ENCODE assay signal across 8 cellular contexts in genomic region chr21:15066231-15066577, GRCh38. TPM values are rescaled to one million over a fixed set of nuclear protein-coding genes. Genes with fewer than 3 reads are reported as not detected.
DNase-seq lines count a peak whose midpoint lies in the region; ATAC-seq and TF ChIP-seq lines count a peak whose summit lies in the region.

No MANE protein-coding gene starts in this region.

- TF ChIP-seq CTCF in H9 (conservative IDR thresholded peaks at IDR 0.05) = no peak
- TF ChIP-seq CTCF in fibroblast of villous mesenchyme (IDR thresholded peaks at IDR 0.05; ENCODE audit: insufficient read depth, low read depth, low read length) = no peak

- H3K14ac ChIP-seq in H9 (ENCODE audit: insufficient read depth, low read length) = no peak overlapping the region

- H3K27ac Mint-ChIP-seq in H9 (no peak overlapping the region), T-cell (peak overlapping the region; percentile 93 to 97)

- no peak overlapping the region for H3K4ac ChIP-seq in H9 (ENCODE audit: low read depth, low read length)

- no CpG with 5 or more reads among the region's 6 CpGs for WGBS in H9 (ENCODE audit: extremely low coverage, insufficient read length, low lambda C conversion rate)

- no peaks in the 10 kb centered on the region; a peak in 1 of 7 replicates for H3K36me3 Mint-ChIP-seq in H9 (ENCODE audit: insufficient read depth in 1 of 3, low read depth in 3 of 3)
- no peaks in the 10 kb centered on the region for H3K36me3 Mint-ChIP-seq in T-cell

- H3K23ac ChIP-seq in H9 (ENCODE audit: insufficient read length, low read depth, low read length) = no peak overlapping the region

- H2BK5ac ChIP-seq in H9 (ENCODE audit: insufficient read length, low read length) = no peak overlapping the region

- no peak overlapping the region for H3T11ph ChIP-seq in H9 (ENCODE audit: low read length)

- H3K56ac ChIP-seq in H9 (ENCODE audit: insufficient read length, low read depth, low read length) = no peak overlapping the region

- H3K18ac ChIP-seq in H9 (ENCODE audit: insufficient read length, low read depth, low read length) = no peak overlapping the region

- H2BK20ac ChIP-seq in H9 (ENCODE audit: low read depth, low read length, poor library complexity, severe bottlenecking) = no peak overlapping the region

- ATAC-seq in T-cell (replicated peaks in 1 of 4) (no peak), GM21737 (IDR thresholded peaks at IDR 0.05; ENCODE audit: unreplicated experiment) (no peak), GM21390 (IDR thresholded peaks at IDR 0.05; ENCODE audit: unreplicated experiment) (no peak)

- H3K4me2 ChIP-seq in H9 (ENCODE audit: insufficient read depth, insufficient read length, low read length) = peak overlapping the region; percentile 52

- H2AFZ ChIP-seq in H9 (ENCODE audit: low read length) = no peak overlapping the region

- DNase-seq in H9 (no peak), T-cell (no peak), fibroblast of villous mesenchyme (ENCODE audit: low read depth) (peak; percentile 40), skeletal muscle cell (ENCODE audit: low read depth) (no peak)
- no peak for DNase-seq in stimulated activated CD4-positive, alpha-beta T cell treated with anti-CD3 and anti-CD28 coated beads, Interleukin-12 subunit alpha, Interleukin-12 subunit beta, amount 100 ng/mL, for 4 hours
- no peak for DNase-seq in central memory CD4-positive, alpha-beta T cell

- CTCF ChIA-PET in T-cell (lab: Charles Lee) = interaction anchor here in 1 of 2 donors (0.6 kb wide), 1 partner anchor 355 kb away, joined by 8 read pairs; no protein-coding TSS in a partner anchor

- no peak overlapping the region for H4K8ac ChIP-seq in H9 (replicated peaks; ENCODE audit: insufficient read length, low read depth, low read length)

- peaks cover 35% of the 10 kb centered on the region for H3K27me3 Mint-ChIP-seq in H9 (ENCODE audit: low read depth)
- peaks cover 0 to 10% of the 10 kb centered on the region in 2 donors for H3K27me3 Mint-ChIP-seq in T-cell

- H2BK15ac ChIP-seq in H9 (ENCODE audit: low read depth, low read length) = no peak overlapping the region

- H2AK5ac ChIP-seq in H9 (ENCODE audit: insufficient read length, low read length) = no peak overlapping the region

- peaks cover 3% of the 10 kb centered on the region; the same call in 1 of the 2 replicates for H3K27me3 ChIP-seq in H9 (ENCODE audit: insufficient read depth, low read length)

- no peak overlapping the region for H2BK120ac ChIP-seq in H9 (ENCODE audit: low read depth, low read length, poor library complexity, severe bottlenecking)

- H4K5ac ChIP-seq in H9 (ENCODE audit: insufficient read length, low read depth, low read length) = no peak overlapping the region

- H3K4me1 Mint-ChIP-seq in H9 = peaks cover 37% of the 10 kb centered on the region in 2 experiments
- H3K4me1 Mint-ChIP-seq in T-cell = peaks cover 31 to 39% (median 33%) of the 10 kb centered on the region in 3 donors

- H3K27ac ChIP-seq in H9 (ENCODE audit: insufficient read length, low read depth, low read length) = no peak overlapping the region

- no peak overlapping the region for H3K9ac ChIP-seq in H9 (ENCODE audit: extremely low read depth, insufficient read length, low read length)

- H3K9me3 ChIP-seq in H9 (ENCODE audit: control insufficient read depth, low read depth, low read length) = no peaks in the 10 kb centered on the region

- H3K79me2 ChIP-seq in H9 (ENCODE audit: insufficient read depth, low read length) = peaks cover 3% of the 10 kb centered on the region; the same call in 1 of the 2 replicates

- H3K23me2 ChIP-seq in H9 (ENCODE audit: insufficient read length, low read depth, low read length, poor library complexity, severe bottlenecking) = peaks cover 9% of the 10 kb centered on the region

- H3K4me1 ChIP-seq in H9 (ENCODE audit: insufficient read depth, low read length) = no peaks in the 10 kb centered on the region

- peak overlapping the region; percentile 89 to 94 for H3K4me3 Mint-ChIP-seq in H9
- H3K4me3 Mint-ChIP-seq in T-cell = peak overlapping the region; percentile 92 to 99 (median 96)

- H3K9me3 Mint-ChIP-seq in H9 (no peaks in the 10 kb centered on the region), T-cell (no peaks in the 10 kb centered on the region)

- no peaks in the 10 kb centered on the region for H4K20me1 ChIP-seq in H9 (ENCODE audit: control insufficient read depth, insufficient read depth, insufficient read length)

- H2BK12ac ChIP-seq in H9 (ENCODE audit: insufficient read length, low read depth, low read length) = no peak overlapping the region

- no peak overlapping the region for H4K91ac ChIP-seq in H9 (ENCODE audit: insufficient read length, low read depth, low read length)

- POLR2A ChIA-PET in T-cell (lab: Charles Lee) = interaction anchor here (0.5 to 1.1 kb wide), 3 partner anchors 15 to 21 kb away, joined by 3 read pairs; no protein-coding TSS in a partner anchor

- H3K79me1 ChIP-seq in H9 (ENCODE audit: insufficient read depth, low read depth, low read length, poor library complexity, severe bottlenecking) = no peaks in the 10 kb centered on the region

- peak overlapping the region; percentile 83 for H3K4me3 ChIP-seq in fibroblast of villous mesenchyme (ENCODE audit: low read depth, low read length)
- peak overlapping the region; percentile 85 for H3K4me3 ChIP-seq in skeletal muscle cell (ENCODE audit: low read depth, low read length)

RNA-seq across cellular contexts. Expression of gene NRIP1, which starts 1.4 kb away (rescaled TPM):
- total RNA-seq in H9 (2021) (9.8 and 10.4 TPM in 2 replicates), T-cell (10 to 100 TPM; 19.5 to 35.8 (median 26.5) TPM), fibroblast of villous mesenchyme (46.1 and 56.6 TPM in 2 replicates)

Comparison
In these comparisons a context has a peak if more than half of its experiments do, and no peak if none do; other contexts are left out.
1. H3K27ac Mint-ChIP-seq: peak in T-cell (2 of 2); none in H9 (0 of 3).